Comparison of ENCODE assay signal across 2 cellular contexts in the genomic region with DNA sequence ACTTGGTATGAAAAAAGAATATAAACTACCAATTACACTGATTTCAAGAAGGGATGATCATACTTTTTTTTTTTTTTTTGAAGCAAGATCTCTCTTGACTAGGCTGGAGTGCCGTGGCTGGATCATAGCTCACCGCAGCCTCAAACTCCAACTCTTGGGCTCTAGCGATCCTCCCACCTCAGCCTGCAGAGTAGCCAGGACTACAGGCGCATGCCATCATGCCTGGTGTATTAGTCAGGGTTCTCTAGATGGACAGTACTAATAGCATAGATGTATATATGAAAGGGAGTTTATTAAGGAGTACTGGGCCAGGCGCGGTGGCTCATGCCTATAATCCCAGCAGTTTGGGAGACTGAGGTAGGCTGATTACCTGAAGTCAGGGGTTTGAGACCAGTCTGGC.
TF ChIP-seq lines count a peak whose summit lies in the region.

No MANE protein-coding gene starts in this region.

TF ChIP-seq in SK-N-SH treated with all-trans-retinoic acid at 6 μM for 48 hours, 23 proteins besides CTCF, POLR2A, EP300 and RAD21 (continued from another document):
- no peak for TF ChIP-seq GLIS3 (CRISPR knock-in tag; IDR thresholded peaks at IDR 0.05)
- TF ChIP-seq PATZ1 (CRISPR knock-in tag; IDR thresholded peaks at IDR 0.05; ENCODE audit: borderline replicate concordance), result no peak
- no peak for TF ChIP-seq RARB (CRISPR knock-in tag; IDR thresholded peaks at IDR 0.05)
- TF ChIP-seq BACH2 (CRISPR knock-in tag; IDR thresholded peaks at IDR 0.05; ENCODE audit: borderline replicate concordance), result no peak
- no peak for TF ChIP-seq ZNF70 (CRISPR knock-in tag; IDR thresholded peaks at IDR 0.05)

TF ChIP-seq in SK-N-SH, 30 proteins besides CTCF, POLR2A, EP300 and RAD21 (continued from another document):
- TF ChIP-seq RCOR1 (IDR thresholded peaks at IDR 0.05; ENCODE audit: low read length) (no peak), RXRA (IDR thresholded peaks at IDR 0.05; ENCODE audit: borderline replicate concordance, low read depth) (no peak), IRF3 (IDR thresholded peaks at IDR 0.05; ENCODE audit: low read depth, low read length) (no peak), CHD2 (IDR thresholded peaks at IDR 0.05; ENCODE audit: low read length, partially characterized antibody) (no peak), JUND (IDR thresholded peaks at IDR 0.05) (no peak), EZH2phosphoT487 (IDR thresholded peaks at IDR 0.05; ENCODE audit: borderline replicate concordance, low read depth) (no peak), MXI1 (IDR thresholded peaks at IDR 0.05; ENCODE audit: low read depth, low read length) (no peak), NRF1 (IDR thresholded peaks at IDR 0.05; ENCODE audit: low read depth, low read length) (no peak), GABPA (IDR thresholded peaks at IDR 0.05; ENCODE audit: low read depth) (no peak), TCF12 (IDR thresholded peaks at IDR 0.05) (no peak), YY1 (IDR thresholded peaks at IDR 0.05; ENCODE audit: low read depth) (no peak), MEF2A (IDR thresholded peaks at IDR 0.05; ENCODE audit: borderline replicate concordance, low read depth) (no peak), NFIC (IDR thresholded peaks at IDR 0.05; ENCODE audit: borderline replicate concordance) (no peak)
- TF ChIP-seq, protein P1, sequence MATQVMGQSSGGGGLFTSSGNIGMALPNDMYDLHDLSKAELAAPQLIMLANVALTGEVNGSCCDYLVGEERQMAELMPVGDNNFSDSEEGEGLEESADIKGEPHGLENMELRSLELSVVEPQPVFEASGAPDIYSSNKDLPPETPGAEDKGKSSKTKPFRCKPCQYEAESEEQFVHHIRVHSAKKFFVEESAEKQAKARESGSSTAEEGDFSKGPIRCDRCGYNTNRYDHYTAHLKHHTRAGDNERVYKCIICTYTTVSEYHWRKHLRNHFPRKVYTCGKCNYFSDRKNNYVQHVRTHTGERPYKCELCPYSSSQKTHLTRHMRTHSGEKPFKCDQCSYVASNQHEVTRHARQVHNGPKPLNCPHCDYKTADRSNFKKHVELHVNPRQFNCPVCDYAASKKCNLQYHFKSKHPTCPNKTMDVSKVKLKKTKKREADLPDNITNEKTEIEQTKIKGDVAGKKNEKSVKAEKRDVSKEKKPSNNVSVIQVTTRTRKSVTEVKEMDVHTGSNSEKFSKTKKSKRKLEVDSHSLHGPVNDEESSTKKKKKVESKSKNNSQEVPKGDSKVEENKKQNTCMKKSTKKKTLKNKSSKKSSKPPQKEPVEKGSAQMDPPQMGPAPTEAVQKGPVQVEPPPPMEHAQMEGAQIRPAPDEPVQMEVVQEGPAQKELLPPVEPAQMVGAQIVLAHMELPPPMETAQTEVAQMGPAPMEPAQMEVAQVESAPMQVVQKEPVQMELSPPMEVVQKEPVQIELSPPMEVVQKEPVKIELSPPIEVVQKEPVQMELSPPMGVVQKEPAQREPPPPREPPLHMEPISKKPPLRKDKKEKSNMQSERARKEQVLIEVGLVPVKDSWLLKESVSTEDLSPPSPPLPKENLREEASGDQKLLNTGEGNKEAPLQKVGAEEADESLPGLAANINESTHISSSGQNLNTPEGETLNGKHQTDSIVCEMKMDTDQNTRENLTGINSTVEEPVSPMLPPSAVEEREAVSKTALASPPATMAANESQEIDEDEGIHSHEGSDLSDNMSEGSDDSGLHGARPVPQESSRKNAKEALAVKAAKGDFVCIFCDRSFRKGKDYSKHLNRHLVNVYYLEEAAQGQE (IDR thresholded peaks at IDR 0.05; ENCODE audit: low read depth, low read length), result no peak
- TF ChIP-seq, protein P2, sequence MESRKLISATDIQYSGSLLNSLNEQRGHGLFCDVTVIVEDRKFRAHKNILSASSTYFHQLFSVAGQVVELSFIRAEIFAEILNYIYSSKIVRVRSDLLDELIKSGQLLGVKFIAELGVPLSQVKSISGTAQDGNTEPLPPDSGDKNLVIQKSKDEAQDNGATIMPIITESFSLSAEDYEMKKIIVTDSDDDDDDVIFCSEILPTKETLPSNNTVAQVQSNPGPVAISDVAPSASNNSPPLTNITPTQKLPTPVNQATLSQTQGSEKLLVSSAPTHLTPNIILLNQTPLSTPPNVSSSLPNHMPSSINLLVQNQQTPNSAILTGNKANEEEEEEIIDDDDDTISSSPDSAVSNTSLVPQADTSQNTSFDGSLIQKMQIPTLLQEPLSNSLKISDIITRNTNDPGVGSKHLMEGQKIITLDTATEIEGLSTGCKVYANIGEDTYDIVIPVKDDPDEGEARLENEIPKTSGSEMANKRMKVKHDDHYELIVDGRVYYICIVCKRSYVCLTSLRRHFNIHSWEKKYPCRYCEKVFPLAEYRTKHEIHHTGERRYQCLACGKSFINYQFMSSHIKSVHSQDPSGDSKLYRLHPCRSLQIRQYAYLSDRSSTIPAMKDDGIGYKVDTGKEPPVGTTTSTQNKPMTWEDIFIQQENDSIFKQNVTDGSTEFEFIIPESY (IDR thresholded peaks at IDR 0.05; ENCODE audit: borderline replicate concordance, low read depth), result no peak
TF ChIP-seq in SK-N-SH: peak in this region for 0.
